In the genomic region with DNA sequence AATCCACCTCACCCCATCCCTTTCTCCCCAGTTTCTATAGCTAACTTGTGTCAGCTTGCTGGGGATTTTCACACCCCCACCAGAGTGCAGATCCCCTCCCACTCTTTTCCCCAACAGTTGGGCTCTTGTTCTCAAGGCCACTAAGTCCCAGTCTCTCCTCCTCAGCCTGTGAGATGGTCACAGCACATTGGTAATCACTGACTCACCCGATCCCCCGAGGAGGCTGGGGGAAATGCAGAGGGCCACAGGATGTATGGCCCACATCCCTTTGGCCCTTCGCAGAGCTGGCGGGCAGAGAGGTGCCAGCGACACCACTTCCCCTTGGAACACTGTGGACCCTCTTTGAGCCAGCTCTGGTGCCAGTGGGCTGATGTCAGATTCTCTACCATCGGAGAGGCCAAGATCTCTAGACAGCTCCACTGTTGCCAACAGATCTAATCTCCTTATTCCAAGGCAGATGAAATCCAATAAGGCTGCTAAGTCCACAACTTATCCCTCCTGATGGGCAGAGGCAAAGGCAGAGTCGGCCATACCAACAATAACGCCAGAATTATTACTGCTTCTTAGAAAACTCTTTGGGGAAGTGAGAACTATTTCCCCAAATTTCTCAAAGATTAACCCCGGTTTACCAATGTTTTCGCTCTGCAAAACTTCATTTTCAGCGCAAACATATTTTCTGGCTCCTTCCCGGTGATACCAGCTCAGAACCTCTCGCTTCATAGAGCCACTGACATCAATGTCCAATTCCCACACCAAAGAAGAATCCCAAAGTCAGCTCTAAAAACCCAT, we compare ENCODE assay signal across 8 cellular contexts. TPM values are rescaled to one million over a fixed set of nuclear protein-coding genes. Genes with fewer than 3 reads are reported as not detected.
DNase-seq lines count a peak whose midpoint lies in the region; ATAC-seq and TF ChIP-seq lines count a peak whose summit lies in the region.

No MANE protein-coding gene starts in this region.

- CTCF ChIA-PET in activated CD4-positive, alpha-beta T cell treated with anti-CD3 and anti-CD28 coated beads, Interleukin-2, amount 10 ng/mL, durations not matched to agents 7 days and 5 days (lab: Charles Lee) = interaction anchor here (0.6 to 6.5 kb wide), 17 partner anchors 9 to 345 kb away, joined by 3 to 57 read pairs (median 7); a partner anchor contains a TSS

- POLR2A ChIA-PET in activated CD4-positive, alpha-beta T cell treated with anti-CD3 and anti-CD28 coated beads, Interleukin-2, amount 10 ng/mL, durations not matched to agents 7 days and 5 days (lab: Charles Lee) = interaction anchor here (0.7 to 1.1 kb wide), 2 partner anchors 13 to 57 kb away, joined by 3 to 4 read pairs; no protein-coding TSS in a partner anchor

- H3K9me3 Mint-ChIP-seq in activated CD4-positive, alpha-beta T cell treated with anti-CD3 and anti-CD28 coated beads, Interleukin-2, amount 10 ng/mL, durations not matched to agents 7 days and 5 days = no peaks in the 10 kb centered on the region
- H3K9me3 Mint-ChIP-seq in neural progenitor cell = no peaks in the 10 kb centered on the region

- H3K27me3 ChIP-seq in BLaER1 (no peaks in the 10 kb centered on the region), neural progenitor cell (peaks cover 30% of the 10 kb centered on the region)

- ATAC-seq in GM19035 (IDR thresholded peaks at IDR 0.05; ENCODE audit: unreplicated experiment) = no peak

- H3K4me1 ChIP-seq in BLaER1 (peaks cover 70% of the 10 kb centered on the region), neural progenitor cell (peaks cover 19% of the 10 kb centered on the region)

- H2AFZ ChIP-seq in neural progenitor cell (replicated peaks) = no peak overlapping the region

- H3K79me2 ChIP-seq in neural progenitor cell (ENCODE audit: low read depth) = peaks cover 56% of the 10 kb centered on the region

- H3K4me1 Mint-ChIP-seq in activated CD4-positive, alpha-beta T cell treated with anti-CD3 and anti-CD28 coated beads, Interleukin-2, amount 10 ng/mL, durations not matched to agents 7 days and 5 days = peaks cover 47% of the 10 kb centered on the region
- peaks cover 34% of the 10 kb centered on the region for H3K4me1 Mint-ChIP-seq in neural progenitor cell

- H4K20me1 ChIP-seq in BLaER1 = peaks cover 40% of the 10 kb centered on the region
- peaks cover 28% of the 10 kb centered on the region for H4K20me1 ChIP-seq in neural progenitor cell (ENCODE audit: low read depth)

- H3K36me3 ChIP-seq in BLaER1 (no peaks in the 10 kb centered on the region), neural progenitor cell (no peaks in the 10 kb centered on the region)

- H3K4me3 ChIP-seq in BLaER1 (peak overlapping the region; percentile 90), fibroblast of the aortic adventitia (ENCODE audit: low read depth, low read length) (peak overlapping the region; percentile 81), neural progenitor cell (peak overlapping the region; percentile 97)

- DNase-seq in HCEC 1CT = peak; percentile 66
- DNase-seq in activated CD4-positive, alpha-beta T cell treated with anti-CD3 and anti-CD28 coated beads, Interleukin-2, amount 10 ng/mL, durations not matched to agents 7 days and 5 days = no peak
- peak; percentile 47 for DNase-seq in fibroblast of the aortic adventitia (ENCODE audit: low read depth)
- no peak for DNase-seq in neural progenitor cell (ENCODE audit: low spot score)
- no peak for DNase-seq in GM19240 (ENCODE audit: insufficient read length, low spot score)
- no peak for DNase-seq in inferior parietal cortex (ENCODE audit: extremely low spot score)

- H3K27ac ChIP-seq in BLaER1 (peak overlapping the region; percentile 92; the same call in 1 of the 2 replicates), neural progenitor cell (no peak overlapping the region)

- peaks cover 14% of the 10 kb centered on the region for H3K27me3 Mint-ChIP-seq in activated CD4-positive, alpha-beta T cell treated with anti-CD3 and anti-CD28 coated beads, Interleukin-2, amount 10 ng/mL, durations not matched to agents 7 days and 5 days
- H3K27me3 Mint-ChIP-seq in neural progenitor cell (ENCODE audit: insufficient read depth, low read depth) = peaks cover 19% of the 10 kb centered on the region

- peak overlapping the region; percentile 20 for H3K27ac Mint-ChIP-seq in activated CD4-positive, alpha-beta T cell treated with anti-CD3 and anti-CD28 coated beads, Interleukin-2, amount 10 ng/mL, durations not matched to agents 7 days and 5 days
- H3K27ac Mint-ChIP-seq in neural progenitor cell = peak overlapping the region; percentile 43

- H3K9ac ChIP-seq in BLaER1 (peak overlapping the region; percentile 91), neural progenitor cell (no peak overlapping the region)

- peaks cover 13% of the 10 kb centered on the region for H3F3A ChIP-seq in neural progenitor cell (ENCODE audit: low read depth)

- peak overlapping the region; percentile 90 for H3K4me3 Mint-ChIP-seq in activated CD4-positive, alpha-beta T cell treated with anti-CD3 and anti-CD28 coated beads, Interleukin-2, amount 10 ng/mL, durations not matched to agents 7 days and 5 days
- H3K4me3 Mint-ChIP-seq in neural progenitor cell = peak overlapping the region; percentile 95

- peaks cover 4% of the 10 kb centered on the region for H3K36me3 Mint-ChIP-seq in activated CD4-positive, alpha-beta T cell treated with anti-CD3 and anti-CD28 coated beads, Interleukin-2, amount 10 ng/mL, durations not matched to agents 7 days and 5 days (ENCODE audit: low read depth)
- no peaks in the 10 kb centered on the region for H3K36me3 Mint-ChIP-seq in neural progenitor cell

- no peaks in the 10 kb centered on the region for H3K9me3 ChIP-seq in BLaER1
- H3K9me3 ChIP-seq in neural progenitor cell (ENCODE audit: low read depth) = no peaks in the 10 kb centered on the region

- H3K4me2 ChIP-seq in BLaER1 = peak overlapping the region; percentile 85
- peak overlapping the region; percentile 88 for H3K4me2 ChIP-seq in neural progenitor cell

- no peak for TF ChIP-seq CTCF in fibroblast of the aortic adventitia (IDR thresholded peaks at IDR 0.05; ENCODE audit: insufficient read depth, low read length)
- TF ChIP-seq CTCF in neural progenitor cell (IDR thresholded peaks at IDR 0.05) = no peak

RNA-seq across cellular contexts. Expression of a gene that starts 1.5 kb away (rescaled TPM):
- 10 to 100 TPM; 37.4 to 38.2 TPM for total RNA-seq in activated CD4-positive, alpha-beta T cell treated with anti-CD3 and anti-CD28 coated beads, Interleukin-2, amount 10 ng/mL, durations not matched to agents 7 days and 5 days
- total RNA-seq in fibroblast of the aortic adventitia (ENCODE audit: low replicate concordance) (12.0 and 20.8 TPM in 2 replicates), neural progenitor cell (ENCODE audit: low replicate concordance) (17.3 and 24.0 TPM in 2 replicates)

RNA-seq across cellular contexts. Expression of a gene that starts 35.7 kb away (rescaled TPM):
- total RNA-seq in activated CD4-positive, alpha-beta T cell treated with anti-CD3 and anti-CD28 coated beads, Interleukin-2, amount 10 ng/mL, durations not matched to agents 7 days and 5 days = 100 to 1,000 TPM; 426 to 442 TPM
- 238 and 564 TPM in 2 replicates for total RNA-seq in fibroblast of the aortic adventitia (ENCODE audit: low replicate concordance)
- 256 and 318 TPM in 2 replicates for total RNA-seq in neural progenitor cell (ENCODE audit: low replicate concordance)

Comparison
In these comparisons a context has a peak if more than half of its experiments do, and no peak if none do; other contexts are left out.
1. DNase-seq: peak in HCEC 1CT (single experiment) and fibroblast of the aortic adventitia (single experiment); none in activated CD4-positive, alpha-beta T cell treated with anti-CD3 and anti-CD28 coated beads, Interleukin-2, amount 10 ng/mL, durations not matched to agents 7 days and 5 days (single experiment), neural progenitor cell (single experiment), GM19240 (single experiment) and inferior parietal cortex (single experiment).
2. Peak in every context shown above with its lines, with median percentiles within 50 percentile points of each other: H3K4me3 ChIP-seq.